Comparison of ENCODE assay signal across 1 cellular context in the genomic region with DNA sequence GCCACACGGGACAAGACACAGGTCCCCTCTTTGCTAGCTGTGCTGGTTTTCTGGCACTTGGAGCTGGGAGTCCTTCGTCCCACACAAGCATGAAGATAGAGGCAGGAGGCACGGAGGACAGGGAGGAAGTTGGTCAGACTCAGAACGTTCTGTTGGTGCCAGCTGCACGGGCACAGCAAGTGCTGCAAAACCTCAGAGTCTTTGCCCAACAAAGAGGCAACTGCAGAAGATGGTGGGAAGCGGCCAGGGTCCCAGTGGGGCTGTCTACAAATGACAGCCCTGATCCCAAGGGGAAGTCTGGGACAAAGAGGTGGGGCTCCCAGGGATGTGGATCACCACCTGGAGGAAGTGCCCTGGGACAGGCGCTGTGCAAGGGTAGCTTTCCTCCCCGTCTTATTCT.
TF ChIP-seq lines count a peak whose summit lies in the region.

No MANE protein-coding gene starts in this region.

TF ChIP-seq in H1, 55 proteins besides CTCF, POLR2A, EP300 and RAD21:
- TF ChIP-seq, protein P1, sequence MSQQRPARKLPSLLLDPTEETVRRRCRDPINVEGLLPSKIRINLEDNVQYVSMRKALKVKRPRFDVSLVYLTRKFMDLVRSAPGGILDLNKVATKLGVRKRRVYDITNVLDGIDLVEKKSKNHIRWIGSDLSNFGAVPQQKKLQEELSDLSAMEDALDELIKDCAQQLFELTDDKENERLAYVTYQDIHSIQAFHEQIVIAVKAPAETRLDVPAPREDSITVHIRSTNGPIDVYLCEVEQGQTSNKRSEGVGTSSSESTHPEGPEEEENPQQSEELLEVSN (IDR thresholded peaks at IDR 0.05) = no peak
- TF ChIP-seq POLR2AphosphoS5 (IDR thresholded peaks at IDR 0.05; ENCODE audit: low read depth, low read length) = no peak
- no peak for TF ChIP-seq TBP (IDR thresholded peaks at IDR 0.05; ENCODE audit: low read depth, low read length)
- TF ChIP-seq KDM5A (IDR thresholded peaks at IDR 0.05; ENCODE audit: low read length) = no peak
- TF ChIP-seq CREB1 (IDR thresholded peaks at IDR 0.05) = no peak
- TF ChIP-seq TAF1 (IDR thresholded peaks at IDR 0.05; ENCODE audit: low read depth, low read length) = no peak
- no peak for TF ChIP-seq YY1 (IDR thresholded peaks at IDR 0.05; ENCODE audit: low read depth, low read length)
- no peak for TF ChIP-seq SIX5 (IDR thresholded peaks at IDR 0.05; ENCODE audit: low read depth, low read length)
- no peak for TF ChIP-seq CHD1 (IDR thresholded peaks at IDR 0.05; ENCODE audit: low read depth, low read length)
- TF ChIP-seq RNF2 (IDR thresholded peaks at IDR 0.05; ENCODE audit: borderline replicate concordance, low read depth, low read length, missing control alignments, poor library complexity, severe bottlenecking) = no peak
- TF ChIP-seq KDM1A (IDR thresholded peaks at IDR 0.05; ENCODE audit: borderline replicate concordance, low read length) = no peak
- no peak for TF ChIP-seq RFX5 (IDR thresholded peaks at IDR 0.05; ENCODE audit: borderline replicate concordance, low read depth, low read length)
TF ChIP-seq in H1: peak in this region for 0.
